In the genomic region with DNA sequence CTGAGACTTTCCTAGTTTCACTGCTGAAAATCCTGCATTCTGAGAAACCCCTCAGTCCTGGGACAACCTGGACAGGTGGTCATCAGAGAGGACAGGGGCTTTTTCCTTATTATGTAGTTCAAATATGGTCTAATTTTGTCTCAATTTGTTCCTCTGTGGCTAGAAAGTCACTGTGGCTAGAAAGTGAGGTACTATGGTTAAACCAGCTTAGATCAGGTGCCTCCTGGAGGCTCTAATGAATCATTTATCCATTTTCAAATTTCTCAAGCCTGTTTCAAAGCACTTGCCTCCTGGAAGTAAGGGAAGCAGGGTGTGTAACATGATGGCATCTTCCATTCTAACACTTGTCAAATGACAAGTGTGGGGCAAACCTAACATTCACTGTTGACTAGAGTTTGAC, we compare ENCODE assay signal across 16 cellular contexts.
DNase-seq lines count a peak whose midpoint lies in the region; ATAC-seq, FAIRE-seq and TF ChIP-seq lines count a peak whose summit lies in the region.
"Had no signal": no experiment of that assay in that cellular context is flagged by ENCODE, and none has a peak within 500 bp of the region (broad histone marks: within the 10 kb centered on the region; RNA-seq: fewer than 3 reads in every experiment).

No MANE protein-coding gene starts in this region.

- no peak overlapping the region for H3K18ac ChIP-seq in H1 (ENCODE audit: extremely low read depth, low read length)

- H3K4me1 ChIP-seq in H1 (replicated peaks in 1 of 4; ENCODE audit: control insufficient read depth in 3 of 4, insufficient read depth in 4 of 4, low read length in 3 of 4): no peaks in the 10 kb centered on the region; a peak in 1 of 7 replicates
- H3K4me1 ChIP-seq: BE2C had no signal

- 0 out of 2 replicates have a peak overlapping the region, but pooled peaks have one; percentile 85 for H2AFZ ChIP-seq in H1 (ENCODE audit: low read length)

- H3K79me1 ChIP-seq in H1 (ENCODE audit: low read depth, low read length): no peaks in the 10 kb centered on the region

- ATAC-seq in HG02981 (IDR thresholded peaks at IDR 0.05; ENCODE audit: unreplicated experiment): peak; percentile 56
- ATAC-seq in GM18867 (IDR thresholded peaks at IDR 0.05; ENCODE audit: unreplicated experiment): no peak

- no peak for TF ChIP-seq RAD21 in H1 (IDR thresholded peaks at IDR 0.05 in 1 of 2, conservative IDR thresholded peaks at IDR 0.05 in 1 of 2; ENCODE audit: low read depth in 2 of 2, low read length in 2 of 2)

- no peak for TF ChIP-seq EP300 in H1 (IDR thresholded peaks at IDR 0.05; ENCODE audit: borderline replicate concordance in 1 of 2, low read depth in 2 of 2, low read length in 2 of 2)

- no peak overlapping the region for H3K23ac ChIP-seq in H1 (ENCODE audit: insufficient read length)

- no peak overlapping the region for H2AK5ac ChIP-seq in H1 (ENCODE audit: low read depth, low read length)

- no peaks in the 10 kb centered on the region for H3K23me2 ChIP-seq in H1 (ENCODE audit: low read depth, low read length)

- no peaks in the 10 kb centered on the region for H3K27me3 ChIP-seq in H1 (replicated peaks in 1 of 4; ENCODE audit: control insufficient read depth in 3 of 4, extremely low read depth in 1 of 4, insufficient read depth in 3 of 4, low read length in 3 of 4)
- H3K27me3 ChIP-seq: BE2C had no signal

- H3K9me3 ChIP-seq in H1 (ENCODE audit: insufficient read depth in 2 of 2, low read depth in 1 of 2, low read length in 1 of 2): no peaks in the 10 kb centered on the region
- H3K9me3 ChIP-seq: BE2C had no signal

- H3K9ac ChIP-seq in H1 (replicated peaks in 1 of 4; ENCODE audit: extremely low read depth in 1 of 4, low read depth in 3 of 4, low read length in 3 of 4): no peak overlapping the region

- H3K27ac ChIP-seq in H1 (ENCODE audit: low read depth, low read length) (no peak overlapping the region), coronary artery (no peak overlapping the region)
- H3K27ac ChIP-seq: C4-2B had no signal

- H3K4ac ChIP-seq in H1 (replicated peaks; ENCODE audit: insufficient read length, low read depth, low read length): no peak overlapping the region

- CTCF ChIA-PET in H1 (lab: Charles Lee; ENCODE audit: partially characterized antibody): interaction anchor here (0.8 to 1.7 kb wide), 5 partner anchors 9 to 168 kb away, joined by 3 to 9 read pairs (median 5); no protein-coding TSS in a partner anchor

- FAIRE-seq in D721Med (lab: Jason Lieb, UNC): peak; percentile 16
- FAIRE-seq in H1 (lab: Jason Lieb, UNC): no peak
- FAIRE-seq: HepG2 had no signal

- no peak overlapping the region for H3K4me3 ChIP-seq in H1 (ENCODE audit: extremely low read depth in 1 of 4, insufficient read depth in 2 of 4, low read depth in 3 of 4, low read length in 4 of 4)
- no peak overlapping the region for H3K4me3 ChIP-seq in coronary artery

- TF ChIP-seq POLR2A in H1 (IDR thresholded peaks at IDR 0.05; ENCODE audit: control extremely low read depth in 1 of 2, low read depth in 2 of 2, low read length in 2 of 2) (no peak), erythroblast (IDR thresholded peaks at IDR 0.05; ENCODE audit: low read length) (no peak)

- no peak overlapping the region for H4K8ac ChIP-seq in H1 (ENCODE audit: extremely low read depth, insufficient read depth, low read length)

- H2BK12ac ChIP-seq in H1 (ENCODE audit: low read depth, low read length): no peak overlapping the region

- H2BK20ac ChIP-seq in H1 (ENCODE audit: low read length): no peak overlapping the region

- H4K5ac ChIP-seq in H1 (ENCODE audit: insufficient read length, low read depth, low read length): no peak overlapping the region

- no peak overlapping the region for H3K56ac ChIP-seq in H1 (replicated peaks; ENCODE audit: insufficient read length, low read depth, low read length)

- H3K36me3 ChIP-seq in H1 (ENCODE audit: control insufficient read depth in 2 of 4, insufficient read depth in 4 of 4, low read length in 3 of 4): no peaks in the 10 kb centered on the region
- H3K36me3 ChIP-seq: BE2C had no signal

- H2BK5ac ChIP-seq in H1 (ENCODE audit: low read depth, low read length): no peak overlapping the region

- no peak overlapping the region for H4K91ac ChIP-seq in H1 (replicated peaks; ENCODE audit: insufficient read length, low read length)

- H2BK120ac ChIP-seq in H1 (replicated peaks; ENCODE audit: low read depth, low read length): no peak overlapping the region

- 0 out of 2 replicates have a peak overlapping the region, but pooled peaks have one; percentile 19 for H2BK15ac ChIP-seq in H1 (ENCODE audit: low read length)

- TF ChIP-seq CTCF in D721Med (IDR thresholded peaks at IDR 0.05; ENCODE audit: insufficient read depth, missing control alignments): no peak
- TF ChIP-seq CTCF in H1 (IDR thresholded peaks at IDR 0.05; ENCODE audit: control extremely low read depth in 1 of 3, insufficient read depth in 1 of 3, low read depth in 1 of 3, low read length in 3 of 3): no peak
- TF ChIP-seq CTCF in coronary artery (IDR thresholded peaks at IDR 0.05): no peak

- DNase-seq in D721Med (ENCODE audit: insufficient read length, low spot score): no peak
- DNase-seq in H1 (ENCODE audit: low read depth in 1 of 2, low spot score in 2 of 2): no peak
- DNase-seq in coronary artery (ENCODE audit: low spot score): no peak
- no peak for DNase-seq in erythroblast (lab: John Stamatoyannopoulos, UW)
- DNase-seq: ACHN; BE2C; CD4-positive, alpha-beta T cell; DMS79 treated with DMSO at 0.1 percent for 48 hours; GF-D8; GOT3; H9; KBM-7 had no signal

- H3K14ac ChIP-seq in H1 (ENCODE audit: insufficient read length): no peak overlapping the region

- no peaks in the 10 kb centered on the region for H4K20me1 ChIP-seq in H1 (replicated peaks in 1 of 2; ENCODE audit: control insufficient read depth in 1 of 2, insufficient read depth in 2 of 2, low read length in 2 of 2)

- H3K4me2 ChIP-seq in H1 (ENCODE audit: insufficient read depth in 1 of 2, low read depth in 2 of 2, low read length in 2 of 2): no peak overlapping the region

- H3K79me2 ChIP-seq in H1 (ENCODE audit: control insufficient read depth in 1 of 2, insufficient read depth in 2 of 2, low read length in 2 of 2): no peaks in the 10 kb centered on the region

- POLR2A ChIA-PET in H1 (lab: Charles Lee; ENCODE audit: partially characterized antibody): no interaction called here

TF ChIP-seq in H1, 55 proteins besides CTCF, POLR2A, EP300 and RAD21 (continues in another document):
- TF ChIP-seq TAF7 (optimal IDR thresholded peaks at IDR 0.05; ENCODE audit: borderline replicate concordance, low read depth, low read length) (no peak), CTBP2 (IDR thresholded peaks at IDR 0.05; ENCODE audit: borderline replicate concordance, insufficient read depth, insufficient read length, low read length) (no peak), TEAD4 (IDR thresholded peaks at IDR 0.05; ENCODE audit: low read depth, low read length) (no peak), YY1 (IDR thresholded peaks at IDR 0.05; ENCODE audit: low read depth, low read length) (no peak), SP4 (IDR thresholded peaks at IDR 0.05; ENCODE audit: low read length) (no peak), CBX8 (IDR thresholded peaks at IDR 0.05; ENCODE audit: borderline replicate concordance, low read depth, low read length) (no peak), NANOG (IDR thresholded peaks at IDR 0.05; ENCODE audit: insufficient read depth, low read depth, low read length, poor library complexity, severe bottlenecking) (no peak), BCL11A (IDR thresholded peaks at IDR 0.05; ENCODE audit: low read depth in 2 of 2, low read length in 2 of 2) (no peak), GABPA (IDR thresholded peaks at IDR 0.05; ENCODE audit: borderline replicate concordance, insufficient read depth, low read length) (no peak), KDM5A (IDR thresholded peaks at IDR 0.05; ENCODE audit: low read length) (no peak), GTF2F1 (IDR thresholded peaks at IDR 0.05; ENCODE audit: borderline replicate concordance, low read depth, low read length) (no peak), SRF (IDR thresholded peaks at IDR 0.05; ENCODE audit: low read depth, low read length) (no peak)
- TF ChIP-seq, protein P1, sequence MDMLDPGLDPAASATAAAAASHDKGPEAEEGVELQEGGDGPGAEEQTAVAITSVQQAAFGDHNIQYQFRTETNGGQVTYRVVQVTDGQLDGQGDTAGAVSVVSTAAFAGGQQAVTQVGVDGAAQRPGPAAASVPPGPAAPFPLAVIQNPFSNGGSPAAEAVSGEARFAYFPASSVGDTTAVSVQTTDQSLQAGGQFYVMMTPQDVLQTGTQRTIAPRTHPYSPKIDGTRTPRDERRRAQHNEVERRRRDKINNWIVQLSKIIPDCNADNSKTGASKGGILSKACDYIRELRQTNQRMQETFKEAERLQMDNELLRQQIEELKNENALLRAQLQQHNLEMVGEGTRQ (IDR thresholded peaks at IDR 0.05; ENCODE audit: low read length): no peak
- TF ChIP-seq, protein P2, sequence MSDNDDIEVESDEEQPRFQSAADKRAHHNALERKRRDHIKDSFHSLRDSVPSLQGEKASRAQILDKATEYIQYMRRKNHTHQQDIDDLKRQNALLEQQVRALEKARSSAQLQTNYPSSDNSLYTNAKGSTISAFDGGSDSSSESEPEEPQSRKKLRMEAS (IDR thresholded peaks at IDR 0.05): no peak
